In the genomic region with DNA sequence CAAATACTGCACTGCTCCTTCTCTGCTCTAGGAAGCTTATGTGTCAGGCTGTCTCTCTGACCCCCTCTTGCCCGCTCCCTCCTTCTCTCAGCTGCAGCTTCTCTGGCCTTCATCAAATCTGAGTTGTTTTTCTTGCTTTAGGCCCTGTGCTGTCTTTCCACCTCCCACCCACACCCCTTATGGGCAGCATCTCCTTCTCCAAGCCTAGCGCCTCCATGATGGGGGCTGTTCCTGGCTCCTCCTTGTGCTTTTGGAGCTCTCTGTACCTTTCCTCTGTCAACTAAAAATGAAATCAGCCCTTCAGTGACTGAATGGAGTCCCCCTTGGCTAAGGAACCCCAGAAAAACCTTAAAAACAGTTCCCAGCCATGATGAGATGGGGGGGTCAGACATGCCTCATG, we compare ENCODE assay signal across 1 cellular context.
TF ChIP-seq lines count a peak whose summit lies in the region.

No MANE protein-coding gene starts in this region.

TF ChIP-seq in H1, 55 proteins besides CTCF, POLR2A, EP300 and RAD21:
- TF ChIP-seq RFX5 (IDR thresholded peaks at IDR 0.05; ENCODE audit: borderline replicate concordance, low read depth, low read length) (no peak), TAF7 (optimal IDR thresholded peaks at IDR 0.05; ENCODE audit: borderline replicate concordance, low read depth, low read length) (no peak), SIN3A (conservative IDR thresholded peaks at IDR 0.05 in 1 of 2, IDR thresholded peaks at IDR 0.05 in 1 of 2; ENCODE audit: low read depth in 1 of 2, low read length in 2 of 2) (no peak), RXRA (IDR thresholded peaks at IDR 0.05; ENCODE audit: insufficient read depth, low read depth, low read length) (no peak), CEBPB (IDR thresholded peaks at IDR 0.05; ENCODE audit: low read depth, low read length) (no peak), SAP30 (IDR thresholded peaks at IDR 0.05; ENCODE audit: insufficient read depth, insufficient replicate concordance, low read length) (no peak), PHF8 (conservative IDR thresholded peaks at IDR 0.05; ENCODE audit: low read depth, low read length) (no peak), SRF (IDR thresholded peaks at IDR 0.05; ENCODE audit: low read depth, low read length) (no peak), GTF2F1 (IDR thresholded peaks at IDR 0.05; ENCODE audit: borderline replicate concordance, low read depth, low read length) (no peak), POU5F1 (IDR thresholded peaks at IDR 0.05; ENCODE audit: low read depth, low read length) (no peak), BACH1 (IDR thresholded peaks at IDR 0.05; ENCODE audit: low read length) (no peak), HDAC6 (IDR thresholded peaks at IDR 0.05; ENCODE audit: low read depth, low read length) (no peak), GABPA (IDR thresholded peaks at IDR 0.05; ENCODE audit: borderline replicate concordance, insufficient read depth, low read length) (no peak), ZNF274 (IDR thresholded peaks at IDR 0.05; ENCODE audit: borderline replicate concordance, extremely low read depth, low read length) (no peak), CTBP2 (IDR thresholded peaks at IDR 0.05; ENCODE audit: borderline replicate concordance, insufficient read depth, insufficient read length, low read length) (no peak), MAFK (IDR thresholded peaks at IDR 0.05; ENCODE audit: low read depth, low read length) (no peak)
- TF ChIP-seq, protein P1, sequence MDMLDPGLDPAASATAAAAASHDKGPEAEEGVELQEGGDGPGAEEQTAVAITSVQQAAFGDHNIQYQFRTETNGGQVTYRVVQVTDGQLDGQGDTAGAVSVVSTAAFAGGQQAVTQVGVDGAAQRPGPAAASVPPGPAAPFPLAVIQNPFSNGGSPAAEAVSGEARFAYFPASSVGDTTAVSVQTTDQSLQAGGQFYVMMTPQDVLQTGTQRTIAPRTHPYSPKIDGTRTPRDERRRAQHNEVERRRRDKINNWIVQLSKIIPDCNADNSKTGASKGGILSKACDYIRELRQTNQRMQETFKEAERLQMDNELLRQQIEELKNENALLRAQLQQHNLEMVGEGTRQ (IDR thresholded peaks at IDR 0.05; ENCODE audit: low read length): no peak
- TF ChIP-seq, protein P2, sequence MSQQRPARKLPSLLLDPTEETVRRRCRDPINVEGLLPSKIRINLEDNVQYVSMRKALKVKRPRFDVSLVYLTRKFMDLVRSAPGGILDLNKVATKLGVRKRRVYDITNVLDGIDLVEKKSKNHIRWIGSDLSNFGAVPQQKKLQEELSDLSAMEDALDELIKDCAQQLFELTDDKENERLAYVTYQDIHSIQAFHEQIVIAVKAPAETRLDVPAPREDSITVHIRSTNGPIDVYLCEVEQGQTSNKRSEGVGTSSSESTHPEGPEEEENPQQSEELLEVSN (IDR thresholded peaks at IDR 0.05): no peak
- TF ChIP-seq, protein P3, sequence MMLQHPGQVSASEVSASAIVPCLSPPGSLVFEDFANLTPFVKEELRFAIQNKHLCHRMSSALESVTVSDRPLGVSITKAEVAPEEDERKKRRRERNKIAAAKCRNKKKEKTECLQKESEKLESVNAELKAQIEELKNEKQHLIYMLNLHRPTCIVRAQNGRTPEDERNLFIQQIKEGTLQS (IDR thresholded peaks at IDR 0.05; ENCODE audit: insufficient read depth, low read depth, low read length): no peak
